Comparison of ENCODE assay signal across 1 cellular context in genomic region chr3:11539677-11540076, GRCh38.
TF ChIP-seq lines count a peak whose summit lies in the region.

No MANE protein-coding gene starts in this region.

TF ChIP-seq in WTC11, 78 proteins besides CTCF, POLR2A, EP300 and RAD21 (continued from another document):
- TF ChIP-seq MAX (CRISPR knock-in tag; IDR thresholded peaks at IDR 0.05): no peak
- TF ChIP-seq, protein P1, sequence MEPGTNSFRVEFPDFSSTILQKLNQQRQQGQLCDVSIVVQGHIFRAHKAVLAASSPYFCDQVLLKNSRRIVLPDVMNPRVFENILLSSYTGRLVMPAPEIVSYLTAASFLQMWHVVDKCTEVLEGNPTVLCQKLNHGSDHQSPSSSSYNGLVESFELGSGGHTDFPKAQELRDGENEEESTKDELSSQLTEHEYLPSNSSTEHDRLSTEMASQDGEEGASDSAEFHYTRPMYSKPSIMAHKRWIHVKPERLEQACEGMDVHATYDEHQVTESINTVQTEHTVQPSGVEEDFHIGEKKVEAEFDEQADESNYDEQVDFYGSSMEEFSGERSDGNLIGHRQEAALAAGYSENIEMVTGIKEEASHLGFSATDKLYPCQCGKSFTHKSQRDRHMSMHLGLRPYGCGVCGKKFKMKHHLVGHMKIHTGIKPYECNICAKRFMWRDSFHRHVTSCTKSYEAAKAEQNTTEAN (CRISPR knock-in tag; IDR thresholded peaks at IDR 0.05): no peak
- no peak for TF ChIP-seq TEAD1 (CRISPR knock-in tag; IDR thresholded peaks at IDR 0.05)
- TF ChIP-seq ZNF425 (CRISPR knock-in tag; conservative IDR thresholded peaks at IDR 0.05): no peak
- TF ChIP-seq HMGA2 (CRISPR knock-in tag; IDR thresholded peaks at IDR 0.05): no peak
- TF ChIP-seq, protein P2, sequence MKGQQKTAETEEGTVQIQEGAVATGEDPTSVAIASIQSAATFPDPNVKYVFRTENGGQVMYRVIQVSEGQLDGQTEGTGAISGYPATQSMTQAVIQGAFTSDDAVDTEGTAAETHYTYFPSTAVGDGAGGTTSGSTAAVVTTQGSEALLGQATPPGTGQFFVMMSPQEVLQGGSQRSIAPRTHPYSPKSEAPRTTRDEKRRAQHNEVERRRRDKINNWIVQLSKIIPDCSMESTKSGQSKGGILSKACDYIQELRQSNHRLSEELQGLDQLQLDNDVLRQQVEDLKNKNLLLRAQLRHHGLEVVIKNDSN (CRISPR knock-in tag; IDR thresholded peaks at IDR 0.05): no peak
- no peak for TF ChIP-seq ZNF263 (CRISPR knock-in tag; IDR thresholded peaks at IDR 0.05; ENCODE audit: low read depth)
- no peak for TF ChIP-seq RORB (CRISPR knock-in tag; IDR thresholded peaks at IDR 0.05)
- TF ChIP-seq, protein P3, sequence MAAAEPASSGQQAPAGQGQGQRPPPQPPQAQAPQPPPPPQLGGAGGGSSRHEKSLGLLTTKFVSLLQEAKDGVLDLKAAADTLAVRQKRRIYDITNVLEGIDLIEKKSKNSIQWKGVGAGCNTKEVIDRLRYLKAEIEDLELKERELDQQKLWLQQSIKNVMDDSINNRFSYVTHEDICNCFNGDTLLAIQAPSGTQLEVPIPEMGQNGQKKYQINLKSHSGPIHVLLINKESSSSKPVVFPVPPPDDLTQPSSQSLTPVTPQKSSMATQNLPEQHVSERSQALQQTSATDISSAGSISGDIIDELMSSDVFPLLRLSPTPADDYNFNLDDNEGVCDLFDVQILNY (CRISPR knock-in tag; IDR thresholded peaks at IDR 0.05): no peak
- TF ChIP-seq E2F4 (CRISPR knock-in tag; IDR thresholded peaks at IDR 0.05; ENCODE audit: borderline replicate concordance, low read depth): no peak
- no peak for TF ChIP-seq JAZF1 (CRISPR knock-in tag; IDR thresholded peaks at IDR 0.05)
- no peak for TF ChIP-seq NFATC4 (CRISPR knock-in tag; IDR thresholded peaks at IDR 0.05)
- TF ChIP-seq GTF2I (CRISPR knock-in tag; conservative IDR thresholded peaks at IDR 0.05): no peak
